10 cellular contexts compared by ENCODE assay signal in genomic region chr20:43959079-43959919, GRCh38. TPM values are rescaled to one million over a fixed set of nuclear protein-coding genes. Genes with fewer than 3 reads are reported as not detected.
DNase-seq lines count a peak whose midpoint lies in the region; ATAC-seq and TF ChIP-seq lines count a peak whose summit lies in the region.
"Had no signal": no experiment of that assay in that cellular context is flagged by ENCODE, and none has a peak within 500 bp of the region (broad histone marks: within the 10 kb centered on the region; RNA-seq: fewer than 3 reads in every experiment).

No MANE protein-coding gene starts in this region.

- peak overlapping the region; percentile 20 to 43 for H3K4me3 Mint-ChIP-seq in activated T-cell treated with anti-CD3 and anti-CD28 coated beads, Interleukin-2, amount 50 U/mL, for 72 hours

- peaks cover 54% of the 10 kb centered on the region for H3K27me3 Mint-ChIP-seq in activated T-cell treated with anti-CD3 and anti-CD28 coated beads, Interleukin-2, amount 50 U/mL, for 72 hours (ENCODE audit: low read depth)

- H2BK12ac ChIP-seq in mesenchymal stem cell (ENCODE audit: low read length in 2 of 2), result peak overlapping the region; percentile 65 to 90

- H3K36me3 Mint-ChIP-seq in activated T-cell treated with anti-CD3 and anti-CD28 coated beads, Interleukin-2, amount 50 U/mL, for 72 hours (ENCODE audit: insufficient read depth in 2 of 2), result peaks cover 13 to 22% of the 10 kb centered on the region in 2 donors

- peak overlapping the region; percentile 87 for H4K91ac ChIP-seq in mesenchymal stem cell (ENCODE audit: low read length)

- peaks cover 0 to 4% of the 10 kb centered on the region in 2 experiments for H3K27me3 ChIP-seq in mesenchymal stem cell (ENCODE audit: control insufficient read depth in 1 of 2, insufficient read depth in 1 of 2, low read length in 2 of 2)

- no peak for TF ChIP-seq CTCF in NB4 (IDR thresholded peaks at IDR 0.05; ENCODE audit: low read depth, low read length)
- no peak for TF ChIP-seq CTCF in omental fat pad (IDR thresholded peaks at IDR 0.05)

- peaks cover 11 to 16% of the 10 kb centered on the region in 2 donors for H3K9me3 Mint-ChIP-seq in activated T-cell treated with anti-CD3 and anti-CD28 coated beads, Interleukin-2, amount 50 U/mL, for 72 hours

- no peaks in the 10 kb centered on the region for H3K79me1 ChIP-seq in mesenchymal stem cell (replicated peaks; ENCODE audit: low read length, poor library complexity, severe bottlenecking)

- no peaks in the 10 kb centered on the region for H3K36me3 ChIP-seq in mesenchymal stem cell (ENCODE audit: control insufficient read depth in 1 of 2, insufficient read depth in 2 of 2, low read depth in 1 of 2, low read length in 2 of 2)

- H3K9ac ChIP-seq in mesenchymal stem cell (ENCODE audit: low read length), result peak overlapping the region; percentile 4

- no peaks in the 10 kb centered on the region for H3K9me3 ChIP-seq in mesenchymal stem cell (ENCODE audit: control insufficient read depth, low read length)

- peak overlapping the region in 1 of 2 experiments; percentile 15 for H3K14ac ChIP-seq in mesenchymal stem cell (ENCODE audit: low read length in 2 of 2)

- no peak overlapping the region for H3K4me3 ChIP-seq in NB4 (ENCODE audit: low read depth, low read length)
- no peak overlapping the region for H3K4me3 ChIP-seq in mesenchymal stem cell (ENCODE audit: insufficient read depth in 1 of 2, low read depth in 1 of 2, low read length in 2 of 2)

- WGBS in mesenchymal stem cell, result 28% methylated on average over 16 of the region's 19 CpGs

- H2BK15ac ChIP-seq in mesenchymal stem cell (ENCODE audit: low read depth, poor library complexity, severe bottlenecking), result no peak overlapping the region

- H2AFZ ChIP-seq in mesenchymal stem cell (ENCODE audit: low read depth, low read length), result no peak overlapping the region

- no peak overlapping the region for H3K4me2 ChIP-seq in mesenchymal stem cell (ENCODE audit: low read length, poor library complexity, severe bottlenecking)

- ATAC-seq in activated T-cell treated with anti-CD3 and anti-CD28 coated beads, Interleukin-2, amount 50 U/mL, for 72 hours (replicated peaks in 1 of 2), result no peak
- no peak for ATAC-seq in omental fat pad (ENCODE audit: low FRiP score)
- no peak for ATAC-seq in GM18907 (IDR thresholded peaks at IDR 0.05; ENCODE audit: unreplicated experiment)
- no peak for ATAC-seq in GM19023 (IDR thresholded peaks at IDR 0.05; ENCODE audit: unreplicated experiment)

- H2BK120ac ChIP-seq in mesenchymal stem cell (ENCODE audit: low read depth, low read length), result peak overlapping the region; percentile 87

- H3K27ac Mint-ChIP-seq in activated T-cell treated with anti-CD3 and anti-CD28 coated beads, Interleukin-2, amount 50 U/mL, for 72 hours, result no peak overlapping the region

- H3K27ac ChIP-seq in mesenchymal stem cell (ENCODE audit: low read length, poor library complexity, severe bottlenecking), result no peak overlapping the region
- H3K27ac ChIP-seq: 22Rv1 had no signal

- H3K4ac ChIP-seq in mesenchymal stem cell (ENCODE audit: low read depth in 1 of 2, low read length in 2 of 2), result peak overlapping the region; percentile 42 to 83

- H3K18ac ChIP-seq in mesenchymal stem cell (ENCODE audit: low read depth in 1 of 2, low read length in 2 of 2), result peak overlapping the region; percentile 89 to 95

- peaks cover 58% of the 10 kb centered on the region for H3K4me1 Mint-ChIP-seq in activated T-cell treated with anti-CD3 and anti-CD28 coated beads, Interleukin-2, amount 50 U/mL, for 72 hours (ENCODE audit: low read depth)

- peak; percentile 35 for DNase-seq in DMS 273 (lab: John Stamatoyannopoulos, UW; ENCODE audit: unreplicated experiment)
- no peak for DNase-seq in DMS 273 treated with DMSO at 0.1 percent for 48 hours (lab: John Stamatoyannopoulos, UW)
- DNase-seq in NB4 (ENCODE audit: low read depth), result peak; percentile 56
- DNase-seq in activated T-cell treated with anti-CD3 and anti-CD28 coated beads, Interleukin-2, amount 50 U/mL, for 72 hours, result no peak
- DNase-seq in mesenchymal stem cell, result peak; percentile 61
- DNase-seq in omental fat pad (ENCODE audit: low spot score), result no peak
- DNase-seq: midbrain had no signal

- peaks cover 17% of the 10 kb centered on the region for H3K4me1 ChIP-seq in mesenchymal stem cell (ENCODE audit: control insufficient read depth, insufficient read depth, low read depth, low read length)

- H3K23ac ChIP-seq in mesenchymal stem cell (ENCODE audit: low read length in 2 of 2), result no peak overlapping the region

- peak overlapping the region; percentile 80 for H4K8ac ChIP-seq in mesenchymal stem cell (ENCODE audit: low read length)

- H2AK5ac ChIP-seq in mesenchymal stem cell (ENCODE audit: low read length, severe bottlenecking), result no peak overlapping the region

- no peak overlapping the region for H2BK5ac ChIP-seq in mesenchymal stem cell (ENCODE audit: low read depth, low read length, poor library complexity, severe bottlenecking)

- TF ChIP-seq POLR2A in NB4 (IDR thresholded peaks at IDR 0.05; ENCODE audit: extremely low read depth, insufficient read length), result no peak

RNA-seq across cellular contexts. Expression of gene TOX2, which starts 44.6 kb away (rescaled TPM):
- total RNA-seq in activated T-cell treated with anti-CD3 and anti-CD28 coated beads, Interleukin-2, amount 50 U/mL, for 72 hours, result 10 to 100 TPM; 17.5 to 42.8 TPM
- polyA plus RNA-seq in mesenchymal stem cell (2013, experiment 1 of 2), result 170 TPM
- 164 TPM for polyA plus RNA-seq in mesenchymal stem cell (2013, experiment 2 of 2)
- total RNA-seq in omental fat pad, result 1 to 10 TPM in 2 of 4 donors, under 1 TPM in 2; 0.44 to 7.1 (median 1.0) TPM

Comparison
In these comparisons a context has a peak if more than half of its experiments do, and no peak if none do; other contexts are left out.
1. DNase-seq: peak in DMS 273 (single experiment), NB4 (single experiment) and mesenchymal stem cell (single experiment); none in DMS 273 treated with DMSO at 0.1 percent for 48 hours (single experiment), activated T-cell treated with anti-CD3 and anti-CD28 coated beads, Interleukin-2, amount 50 U/mL, for 72 hours (0 of 2) and omental fat pad (single experiment).